ENCODE assay signal across 19 cellular contexts in the genomic region with DNA sequence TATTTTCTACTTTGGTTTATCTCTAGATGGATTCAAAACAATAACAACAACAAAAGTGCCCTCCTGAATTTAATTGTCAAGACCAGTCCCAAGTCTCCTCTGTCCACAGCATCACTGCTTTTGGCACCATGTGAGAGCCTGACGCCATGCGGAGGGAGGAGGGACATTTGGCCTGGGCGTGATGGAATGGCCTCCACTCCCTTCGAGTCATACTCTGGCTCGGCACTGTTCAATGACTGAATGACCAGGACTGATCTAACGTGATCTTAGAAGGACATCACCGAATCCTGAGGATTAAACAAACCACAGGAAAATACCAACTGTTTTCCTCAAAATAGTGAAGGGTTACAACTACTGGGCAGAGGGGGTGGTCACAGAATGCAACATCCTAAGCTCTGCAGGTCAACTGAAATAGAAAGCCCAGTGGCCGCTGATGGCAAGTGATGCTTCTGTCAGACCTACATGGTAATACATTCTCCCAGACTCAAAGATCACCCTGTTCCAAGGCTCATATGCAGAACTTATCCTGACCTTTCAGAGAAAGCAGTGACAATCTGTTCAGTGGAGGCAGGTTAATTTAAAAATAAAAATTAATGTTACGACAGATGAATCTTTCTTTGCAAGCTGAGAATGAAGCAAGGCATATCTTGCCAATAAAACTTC. TPM values are rescaled to one million over a fixed set of nuclear protein-coding genes. Genes with fewer than 3 reads are reported as not detected.
A peak's percentile ranks its signal among the peaks of the same experiment; 100 is the strongest.
DNase-seq lines count a peak whose midpoint lies in the region; ATAC-seq and TF ChIP-seq lines count a peak whose summit lies in the region.
"Had no signal": no experiment of that assay in that cellular context is flagged by ENCODE, and none has a peak within 500 bp of the region (broad histone marks: within the 10 kb centered on the region; RNA-seq: fewer than 3 reads in every experiment).

No MANE protein-coding gene starts in this region.

- peak; percentile 32 for DNase-seq in GM23248
- no peak for DNase-seq in WTC11 (ENCODE audit: low spot score)
- DNase-seq in left cardiac atrium, result peak; percentile 62
- DNase-seq in psoas muscle, result peak; percentile 70 to 83
- no peak for DNase-seq in LoVo (ENCODE audit: low spot score)
- DNase-seq in CD4-positive, alpha-beta T cell, result no peak
- no peak for DNase-seq in activated CD8-positive, alpha-beta memory T cell treated with anti-CD3 and anti-CD28 coated beads, Interleukin-2, amount 50 U/mL, for 4 hours
- DNase-seq: activated CD4-positive, alpha-beta T cell treated with anti-CD3 and anti-CD28 coated beads for 1 hour; Kasumi-1; NCI-H187; NCI-H524 treated with DMSO at 0.1 percent for 48 hours; stimulated activated CD4-positive, alpha-beta T cell treated with anti-CD3 and anti-CD28 coated beads, Interleukin-1b, Interleukin-23, amount 100 ng/mL, for 48 hours had no signal

- in situ Hi-C loops in GM23248 (cut with MboI), result no loop called here

- H4K20me1 ChIP-seq in GM23248 (ENCODE audit: insufficient read depth), result peaks cover 5% of the 10 kb centered on the region

- H3K9me3 Mint-ChIP-seq in WTC11, result no peaks in the 10 kb centered on the region
- no peaks in the 10 kb centered on the region for H3K9me3 Mint-ChIP-seq in CD4-positive, alpha-beta T cell
- H3K9me3 Mint-ChIP-seq: activated T-helper 1 cell treated with anti-CD3 and anti-CD28 coated beads, Interleukin-12 subunit alpha, Interleukin-12 subunit beta, Interleukin-2, Interleukin-4 antibody, amounts not matched to agents 30 ng/mL and 10 ng/mL and 1 ng/mL, durations not matched to agents 14 hours and 24 hours and 36 hours; CD4-positive, CD25-positive, alpha-beta regulatory T cell; memory B cell had no signal

- peak overlapping the region; percentile 3; the same call in 1 of the 2 replicates for H3K27ac ChIP-seq in GM23248
- peak overlapping the region; percentile 60 for H3K27ac ChIP-seq in psoas muscle
- no peak overlapping the region for H3K27ac ChIP-seq in CD4-positive, alpha-beta T cell (ENCODE audit: low read depth, low read length)
- H3K27ac ChIP-seq: coronary artery, esophagus muscularis mucosa, prostate gland had no signal

- no peak overlapping the region for H3K4me3 Mint-ChIP-seq in WTC11
- no peak overlapping the region for H3K4me3 Mint-ChIP-seq in CD4-positive, alpha-beta T cell
- H3K4me3 Mint-ChIP-seq: activated T-helper 1 cell treated with anti-CD3 and anti-CD28 coated beads, Interleukin-12 subunit alpha, Interleukin-12 subunit beta, Interleukin-2, Interleukin-4 antibody, amounts not matched to agents 30 ng/mL and 10 ng/mL and 1 ng/mL, durations not matched to agents 14 hours and 24 hours and 36 hours; CD4-positive, CD25-positive, alpha-beta regulatory T cell; memory B cell had no signal

- H3K36me3 ChIP-seq in GM23248 (ENCODE audit: low read depth) (peaks cover 67% of the 10 kb centered on the region), psoas muscle (ENCODE audit: insufficient read depth in 1 of 2, low read depth in 1 of 2) (peaks cover 10 to 84% of the 10 kb centered on the region in 2 donors)

- POLR2A ChIA-PET in WTC11 (lab: Charles Lee), result no interaction called here
- POLR2A ChIA-PET in CD4-positive, alpha-beta T cell (lab: Charles Lee), result no interaction called here

- no peak overlapping the region for H3K4me3 ChIP-seq in GM23248
- H3K4me3 ChIP-seq in psoas muscle, result no peak overlapping the region
- H3K4me3 ChIP-seq: coronary artery, esophagus muscularis mucosa, HAP-1, prostate gland had no signal

- TF ChIP-seq CTCF in WTC11 (IDR thresholded peaks at IDR 0.05) (no peak), psoas muscle (IDR thresholded peaks at IDR 0.05) (no peak)
- no peak for TF ChIP-seq CTCF in CD4-positive, alpha-beta T cell (IDR thresholded peaks at IDR 0.05)

- 0 out of 2 replicates have a peak, but pooled peaks cover 6% of the 10 kb centered on the region for H3F3A ChIP-seq in GM23248 (ENCODE audit: insufficient read depth)

- H3K9me3 ChIP-seq in GM23248 (ENCODE audit: low read depth) (no peaks in the 10 kb centered on the region), psoas muscle (no peaks in the 10 kb centered on the region)
- no peaks in the 10 kb centered on the region for H3K9me3 ChIP-seq in CD4-positive, alpha-beta T cell (ENCODE audit: control insufficient read depth, low read length)
- H3K9me3 ChIP-seq: esophagus muscularis mucosa, HAP-1, prostate gland had no signal

- H3K9me2 ChIP-seq in GM23248 (ENCODE audit: insufficient read depth), result no peaks in the 10 kb centered on the region

- 66 to 68% methylated on average over 9 of the region's 9 CpGs for WGBS in GM23248 (ENCODE audit: low coverage in 1 of 2, low lambda C conversion rate in 2 of 2, missing lambda C conversion rate in 2 of 2), 2 experiments
- 25 to 49% (median 27%) methylated on average over 9 of the region's 9 CpGs for WGBS in psoas muscle, 3 donors

- H3K27me3 Mint-ChIP-seq in WTC11 (ENCODE audit: low read depth), result no peaks in the 10 kb centered on the region
- no peaks in the 10 kb centered on the region for H3K27me3 Mint-ChIP-seq in CD4-positive, alpha-beta T cell
- H3K27me3 Mint-ChIP-seq: CD4-positive, CD25-positive, alpha-beta regulatory T cell; memory B cell had no signal

- peaks cover 31% of the 10 kb centered on the region for H3K36me3 Mint-ChIP-seq in WTC11
- peaks cover 81% of the 10 kb centered on the region for H3K36me3 Mint-ChIP-seq in CD4-positive, alpha-beta T cell (ENCODE audit: low read depth)

- H2AFZ ChIP-seq in GM23248, result no peak overlapping the region

- no peak overlapping the region for H3K9ac ChIP-seq in GM23248

- H3K27me3 ChIP-seq in GM23248 (replicated peaks; ENCODE audit: insufficient read depth) (no peaks in the 10 kb centered on the region), psoas muscle (ENCODE audit: insufficient read depth in 3 of 3, low read length in 2 of 3) (no peaks in the 10 kb centered on the region)
- H3K27me3 ChIP-seq in CD4-positive, alpha-beta T cell (ENCODE audit: control insufficient read depth, insufficient read depth, low read length), result no peaks in the 10 kb centered on the region
- H3K27me3 ChIP-seq: esophagus muscularis mucosa had no signal

- H3K4me1 ChIP-seq in GM23248 (ENCODE audit: insufficient read depth) (peaks cover 7% of the 10 kb centered on the region; the same call in 1 of the 2 replicates), psoas muscle (peaks cover 33% of the 10 kb centered on the region)

- peaks cover 71% of the 10 kb centered on the region for H3K4me1 Mint-ChIP-seq in WTC11
- peaks cover 64% of the 10 kb centered on the region for H3K4me1 Mint-ChIP-seq in CD4-positive, alpha-beta T cell (ENCODE audit: low read depth)

- CTCF ChIA-PET in WTC11 (lab: Charles Lee), result interaction anchor here (1.3 to 2.5 kb wide), 2 partner anchors 19 to 35 kb away, joined by 4 to 15 read pairs; a partner anchor contains a TSS
- CTCF ChIA-PET in CD4-positive, alpha-beta T cell (lab: Charles Lee), result no interaction called here

- H3K27ac Mint-ChIP-seq in WTC11, result peak overlapping the region; percentile 34
- H3K27ac Mint-ChIP-seq in CD4-positive, alpha-beta T cell, result no peak overlapping the region
- H3K27ac Mint-ChIP-seq: activated T-helper 1 cell treated with anti-CD3 and anti-CD28 coated beads, Interleukin-12 subunit alpha, Interleukin-12 subunit beta, Interleukin-2, Interleukin-4 antibody, amounts not matched to agents 30 ng/mL and 10 ng/mL and 1 ng/mL, durations not matched to agents 14 hours and 24 hours and 36 hours; memory B cell had no signal

- H3K4me2 ChIP-seq in GM23248 (ENCODE audit: unreplicated experiment), result no peak overlapping the region

- intact Hi-C loops in left cardiac atrium (cut with DNase I) (no loop called here), psoas muscle (cut with DNase I) (no loop called here)
- intact Hi-C loops in CD4-positive, alpha-beta T cell (cut with DNase I, micrococcal nuclease), result no loop called here

- no peak for ATAC-seq in WTC11
- peak; percentile 66 to 86 for ATAC-seq in left cardiac atrium
- peak; percentile 78 to 93 (median 88) for ATAC-seq in psoas muscle
- ATAC-seq in CD4-positive, alpha-beta T cell (ENCODE audit: poor library complexity), result no peak

- H3K79me2 ChIP-seq in GM23248 (ENCODE audit: insufficient read depth), result peaks cover 100% of the 10 kb centered on the region

TF ChIP-seq in WTC11, 78 proteins besides CTCF, POLR2A, EP300 and RAD21 (continues in another document):
- TF ChIP-seq TP53 (CRISPR knock-in tag; IDR thresholded peaks at IDR 0.05) (no peak), CREM (CRISPR knock-in tag; IDR thresholded peaks at IDR 0.05) (no peak), ZNF396 (CRISPR knock-in tag; IDR thresholded peaks at IDR 0.05; ENCODE audit: borderline replicate concordance) (no peak), NR1H2 (CRISPR knock-in tag; IDR thresholded peaks at IDR 0.05) (no peak), PRRX2 (CRISPR knock-in tag; IDR thresholded peaks at IDR 0.05) (no peak)
- TF ChIP-seq, protein P1, sequence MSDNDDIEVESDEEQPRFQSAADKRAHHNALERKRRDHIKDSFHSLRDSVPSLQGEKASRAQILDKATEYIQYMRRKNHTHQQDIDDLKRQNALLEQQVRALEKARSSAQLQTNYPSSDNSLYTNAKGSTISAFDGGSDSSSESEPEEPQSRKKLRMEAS (CRISPR knock-in tag; IDR thresholded peaks at IDR 0.05), result no peak

RNA-seq across cellular contexts. Expression of a gene that starts 19.1 kb away (rescaled TPM):
- total RNA-seq in GM23248 (2014; rRNA removed; shearing (Covaris generic)), result 36.3 and 45.0 TPM in 2 replicates
- 60.8 and 65.6 TPM in 2 replicates for polyA plus RNA-seq in GM23248 (2016; fragmentation: Nextera tagmentation; extraction: Ambion mirVana)
- total RNA-seq in WTC11 (2021), result 93.8 to 99.9 TPM (median 94.7 TPM) in 3 replicates
- 10 to 100 TPM; 50.1 to 63.9 TPM for total RNA-seq in left cardiac atrium
- 10 to 100 TPM; 49.3 to 80.4 (median 66.8) TPM for total RNA-seq in psoas muscle
- polyA plus RNA-seq in psoas muscle, result 10 to 100 TPM; 42.2 to 84.8 (median 70.1) TPM
- 10 to 100 TPM; 89.2 to 93.4 TPM for total RNA-seq in CD4-positive, alpha-beta T cell

RNA-seq across cellular contexts. Expression of a gene that starts 38.9 kb away (rescaled TPM):
- 20.4 TPM in 2 replicates for total RNA-seq in GM23248 (2014; rRNA removed; shearing (Covaris generic))
- 5.1 and 6.3 TPM in 2 replicates for polyA plus RNA-seq in GM23248 (2016; fragmentation: Nextera tagmentation; extraction: Ambion mirVana)
- total RNA-seq in WTC11 (2021), result 19.1 to 22.6 TPM (median 22.1 TPM) in 3 replicates
- total RNA-seq in left cardiac atrium, result 1 to 10 TPM; 4.0 to 4.7 TPM
- under 1 TPM; 0.42 to 0.99 (median 0.73) TPM for total RNA-seq in psoas muscle
- polyA plus RNA-seq in psoas muscle, result 1 to 10 TPM in 1 of 3 donors, under 1 TPM in 2; 0.55 to 1.3 (median 0.67) TPM
- total RNA-seq in CD4-positive, alpha-beta T cell, result not detected
- total RNA-seq: CD4-positive, CD25-positive, alpha-beta regulatory T cell had no signal

Comparison
In these comparisons a context has a peak if more than half of its experiments do, and no peak if none do; other contexts are left out.
1. DNase-seq: peak in GM23248 (single experiment), left cardiac atrium (single experiment) and psoas muscle (2 of 2); none in WTC11 (single experiment), LoVo (single experiment), CD4-positive, alpha-beta T cell (0 of 10) and activated CD8-positive, alpha-beta memory T cell treated with anti-CD3 and anti-CD28 coated beads, Interleukin-2, amount 50 U/mL, for 4 hours (single experiment).
2. ATAC-seq: peak in left cardiac atrium (2 of 2) and psoas muscle (4 of 4); none in WTC11 (single experiment) and CD4-positive, alpha-beta T cell (single experiment).